Comparison of ENCODE assay signal across 8 cellular contexts in the genomic region with DNA sequence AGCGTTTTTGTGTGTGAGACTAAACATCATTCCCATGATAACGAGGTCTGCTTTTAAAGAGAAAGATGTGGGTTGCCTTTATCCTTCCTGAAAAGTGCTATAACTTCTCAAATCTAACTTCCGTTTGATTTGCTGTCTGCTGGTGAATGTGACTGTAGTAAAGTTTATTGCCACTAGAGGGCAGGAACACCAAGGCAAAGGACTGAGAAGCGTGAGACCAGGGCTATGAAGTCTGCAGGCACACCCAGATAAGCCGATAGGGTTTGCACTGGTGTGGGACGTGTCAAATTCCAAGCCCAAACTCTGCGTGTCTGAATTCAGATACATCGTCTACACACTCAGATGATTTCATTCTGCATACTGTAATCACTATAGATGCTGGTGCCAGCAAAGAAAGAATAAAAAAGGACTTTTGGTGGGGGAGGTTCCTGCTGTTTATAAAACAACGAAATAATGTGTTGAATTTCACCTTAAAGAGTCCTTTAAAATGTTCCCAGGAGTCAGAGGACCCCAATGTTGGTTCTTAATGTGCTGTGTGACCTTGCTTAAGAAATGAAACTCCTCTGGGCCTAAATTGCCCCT.
A peak's percentile ranks its signal among the peaks of the same experiment; 100 is the strongest.
DNase-seq lines count a peak whose midpoint lies in the region; ATAC-seq and TF ChIP-seq lines count a peak whose summit lies in the region.

No MANE protein-coding gene starts in this region.

- no peak overlapping the region for H3K27ac ChIP-seq in lung (ENCODE audit: low read depth in 1 of 2, low read length in 1 of 2)

- H3K4me3 ChIP-seq in lung = no peak overlapping the region

- peak; percentile 68 for DNase-seq in CMK (ENCODE audit: low read depth)
- DNase-seq in NCI-H526 treated with DMSO at 0.1 percent for 48 hours (lab: John Stamatoyannopoulos, UW) = peak; percentile 37
- peak; percentile 40 for DNase-seq in activated CD4-positive, alpha-beta T cell treated with anti-CD3 and anti-CD28 coated beads, Interleukin-2, amount 50 U/mL, for 1 hour
- DNase-seq in dermis microvascular lymphatic vessel endothelial cell (ENCODE audit: low read depth in 2 of 2) = peak; percentile 76 to 80
- DNase-seq in lung (ENCODE audit: low spot score) = peak; percentile 51
- peak; percentile 66 for DNase-seq in stimulated activated CD8-positive, alpha-beta memory T cell treated with anti-CD3 and anti-CD28 coated beads, Interleukin-4, amount 100 ng/mL, for 48 hours

- WGBS in lung, 2 donors = 9 to 10% methylated on average over 9 of the region's 9 CpGs

- peaks cover 0 to 4% of the 10 kb centered on the region in 2 donors for H3K4me1 ChIP-seq in lung (ENCODE audit: control insufficient read depth in 2 of 2, insufficient read depth in 2 of 2, low read length in 2 of 2)

- H3K36me3 ChIP-seq in lung (ENCODE audit: control insufficient read depth in 2 of 2, insufficient read depth in 2 of 2, low read length in 2 of 2) = no peaks in the 10 kb centered on the region

- no peaks in the 10 kb centered on the region for H3K27me3 ChIP-seq in lung (ENCODE audit: control insufficient read depth, insufficient read depth)

- TF ChIP-seq CTCF in lung (IDR thresholded peaks at IDR 0.05; ENCODE audit: control extremely low read depth, extremely low read depth) = peak; percentile 93

- ATAC-seq in GM19372 (IDR thresholded peaks at IDR 0.05; ENCODE audit: low read depth, unreplicated experiment) = peak; percentile 87
- peak; percentile 78 for ATAC-seq in HG03439 (IDR thresholded peaks at IDR 0.05; ENCODE audit: unreplicated experiment)
- peak; percentile 89 for ATAC-seq in lung (ENCODE audit: insufficient read depth, low FRiP score)

- H3K9me3 ChIP-seq in lung (ENCODE audit: control insufficient read depth in 2 of 2, insufficient read depth in 1 of 2, low read length in 1 of 2) = no peaks in the 10 kb centered on the region
